In genomic region chr5:150069619-150070276, GRCh38 we compare ENCODE assay signal across 25 cellular contexts. TPM values are rescaled to one million over a fixed set of nuclear protein-coding genes. Genes with fewer than 3 reads are reported as not detected.
"Had no signal": no experiment of that assay in that cellular context is flagged by ENCODE, and none has a peak within 500 bp of the region (broad histone marks: within the 10 kb centered on the region; RNA-seq: fewer than 3 reads in every experiment).

No MANE protein-coding gene starts in this region.

- H3K9me3 ChIP-seq: breast epithelium, right lobe of liver, tibial artery had no signal

- H3K36me3 Mint-ChIP-seq: activated CD4-positive, alpha-beta memory T cell treated with anti-CD3 and anti-CD28 coated beads for 36 hours; activated naive CD4-positive, alpha-beta T cell treated with anti-CD3 and anti-CD28 coated beads, Interleukin-2, amount 50 U/mL, for 72 hours; stimulated activated effector memory CD8-positive, alpha-beta T cell treated with anti-CD3 and anti-CD28 coated beads, Interleukin-12 subunit alpha, Interleukin-12 subunit beta, amount 100 ng/mL, for 72 hours had no signal

- H3K27me3 Mint-ChIP-seq: activated CD4-positive, alpha-beta memory T cell treated with anti-CD3 and anti-CD28 coated beads for 36 hours; T-helper 17 cell had no signal

- H3K27ac Mint-ChIP-seq: activated CD4-positive, alpha-beta memory T cell treated with anti-CD3 and anti-CD28 coated beads for 36 hours; activated naive CD4-positive, alpha-beta T cell treated with anti-CD3 and anti-CD28 coated beads, Interleukin-2, amount 50 U/mL, for 72 hours; memory B cell; nephron; stimulated activated effector memory CD8-positive, alpha-beta T cell treated with anti-CD3 and anti-CD28 coated beads, Interleukin-12 subunit alpha, Interleukin-12 subunit beta, amount 100 ng/mL, for 72 hours; T-helper 17 cell had no signal

- H3K4me3 Mint-ChIP-seq: activated CD4-positive, alpha-beta memory T cell treated with anti-CD3 and anti-CD28 coated beads for 36 hours; memory B cell; nephron; stimulated activated effector memory CD8-positive, alpha-beta T cell treated with anti-CD3 and anti-CD28 coated beads, Interleukin-12 subunit alpha, Interleukin-12 subunit beta, amount 100 ng/mL, for 72 hours; stimulated activated naive CD8-positive, alpha-beta T cell treated with anti-CD3 and anti-CD28 coated beads, Interleukin-15, amount 100 ng/mL, for 72 hours; T-helper 17 cell had no signal

- H3K36me3 ChIP-seq: breast epithelium, right lobe of liver, tibial artery had no signal

- H3K27me3 ChIP-seq: breast epithelium, hepatocyte, right lobe of liver, tibial artery had no signal

- H3K27ac ChIP-seq: breast epithelium, hepatocyte, right lobe of liver, skin epidermis had no signal

- H3K4me2 ChIP-seq: hepatocyte had no signal

- H3K4me3 ChIP-seq: breast epithelium, hepatocyte, right lobe of liver, skin epidermis, tibial artery had no signal

- H2AFZ ChIP-seq: hepatocyte had no signal

- H3K4me1 ChIP-seq: breast epithelium, right lobe of liver had no signal

- H3K9me3 Mint-ChIP-seq: activated CD4-positive, alpha-beta memory T cell treated with anti-CD3 and anti-CD28 coated beads for 36 hours; activated naive CD4-positive, alpha-beta T cell treated with anti-CD3 and anti-CD28 coated beads, Interleukin-2, amount 50 U/mL, for 72 hours; memory B cell; nephron; stimulated activated effector memory CD8-positive, alpha-beta T cell treated with anti-CD3 and anti-CD28 coated beads, Interleukin-12 subunit alpha, Interleukin-12 subunit beta, amount 100 ng/mL, for 72 hours; stimulated activated naive CD8-positive, alpha-beta T cell treated with anti-CD3 and anti-CD28 coated beads, Interleukin-15, amount 100 ng/mL, for 72 hours had no signal

- DNase-seq: activated CD4-positive, alpha-beta memory T cell treated with anti-CD3 and anti-CD28 coated beads for 36 hours; activated CD4-positive, alpha-beta T cell treated with anti-CD3 and anti-CD28 coated beads for 48 hours; activated gamma-delta T cell; activated T-cell treated with anti-CD3 and anti-CD28 coated beads for 4 hours; cerebellar nuclear complex; cortex of kidney; effector CD4-positive, alpha-beta T cell; erythroblast; foreskin fibroblast; occipital lobe; stimulated activated CD4-positive, alpha-beta T cell treated with anti-CD3 and anti-CD28 coated beads, Interleukin-2, amount 100 ng/mL, for 24 hours; stimulated activated naive CD8-positive, alpha-beta T cell treated with anti-CD3 and anti-CD28 coated beads, Interleukin-15, amount 100 ng/mL, for 72 hours; SW 1271; T-helper 17 cell had no signal

- ATAC-seq: activated naive CD4-positive, alpha-beta T cell treated with anti-CD3 and anti-CD28 coated beads, Interleukin-2, amount 50 U/mL, for 72 hours; right lobe of liver; stimulated activated effector memory CD8-positive, alpha-beta T cell treated with anti-CD3 and anti-CD28 coated beads, Interleukin-12 subunit alpha, Interleukin-12 subunit beta, amount 100 ng/mL, for 72 hours; stimulated activated naive CD8-positive, alpha-beta T cell treated with anti-CD3 and anti-CD28 coated beads, Interleukin-15, amount 100 ng/mL, for 72 hours; T-helper 17 cell had no signal

RNA-seq across cellular contexts. Expression of gene CSF1R, which starts 16.6 kb away (rescaled TPM):
- total RNA-seq: fibroblast of lung, myocyte had no signal
